In genomic region chr9:4704129-4704528, GRCh38 we compare ENCODE assay signal across 1 cellular context.
TF ChIP-seq lines count a peak whose summit lies in the region.

No MANE protein-coding gene starts in this region.

TF ChIP-seq in IMR-90, 13 proteins besides CTCF, POLR2A, EP300 and RAD21:
- no peak for TF ChIP-seq MXI1 (IDR thresholded peaks at IDR 0.05; ENCODE audit: borderline replicate concordance, low read depth, low read length)
- no peak for TF ChIP-seq RFX5 (IDR thresholded peaks at IDR 0.05; ENCODE audit: low read depth, low read length)
